8 cellular contexts compared by ENCODE assay signal in the genomic region with DNA sequence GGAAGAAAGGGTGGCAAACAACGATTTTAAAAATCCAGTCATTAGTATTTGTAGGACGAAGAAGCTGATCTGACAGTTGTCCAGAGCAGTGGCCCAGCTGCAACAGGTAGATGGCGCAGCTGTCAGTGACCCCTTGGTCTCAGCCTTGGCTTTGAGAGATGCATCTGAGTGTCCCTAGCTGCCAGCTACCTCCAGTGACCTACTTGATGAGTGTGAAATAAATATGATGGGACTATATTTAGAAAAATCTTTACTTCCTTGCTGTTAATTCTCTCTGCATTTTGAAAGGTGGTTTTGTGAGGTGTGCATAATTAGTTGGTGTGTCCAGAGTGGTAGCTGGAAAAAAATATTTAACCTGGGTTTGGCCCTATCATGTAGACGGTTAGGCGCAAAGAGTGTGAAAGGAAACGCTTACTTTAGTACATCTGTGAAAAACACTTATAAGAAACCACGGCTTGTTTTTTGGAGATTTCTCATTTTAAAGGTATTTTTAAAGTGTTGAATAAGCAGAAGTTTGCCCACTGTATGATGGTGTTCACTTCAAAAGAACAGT. TPM values are rescaled to one million over a fixed set of nuclear protein-coding genes. Genes with fewer than 3 reads are reported as not detected.
DNase-seq lines count a peak whose midpoint lies in the region; ATAC-seq and TF ChIP-seq lines count a peak whose summit lies in the region.

No MANE protein-coding gene starts in this region.

- no peaks in the 10 kb centered on the region for H3K27me3 Mint-ChIP-seq in Calu3 (ENCODE audit: unreplicated experiment)

- TF ChIP-seq CTCF in Calu3 (IDR thresholded peaks at IDR 0.05; ENCODE audit: unreplicated experiment) = peak; percentile 25

- no peaks in the 10 kb centered on the region for H3K9me3 Mint-ChIP-seq in Calu3 (ENCODE audit: low read depth, unreplicated experiment)

- intact Hi-C loops in Calu3 (cut with micrococcal nuclease; ENCODE audit: unreplicated experiment) = no loop called here

- peak overlapping the region; percentile 95 for H3K4me3 Mint-ChIP-seq in Calu3 (ENCODE audit: low read depth, unreplicated experiment)

- CTCF ChIA-PET in Calu3 (lab: Charles Lee) = interaction anchor here (0.7 to 1.3 kb wide), 4 partner anchors 12 to 461 kb away, joined by 3 to 6 read pairs (median 4); no protein-coding TSS in a partner anchor

- no TSS peak for BruUV-seq in Calu3 (replicated peaks; lab: Mats Ljungman, UMichigan)

- ATAC-seq in GM19324 (IDR thresholded peaks at IDR 0.05; ENCODE audit: low FRiP score, unreplicated experiment) (peak; percentile 79), HG03196 (IDR thresholded peaks at IDR 0.05; ENCODE audit: unreplicated experiment) (peak; percentile 80)
- peak; percentile 25 for ATAC-seq in stimulated activated naive CD8-positive, alpha-beta T cell treated with anti-CD3 and anti-CD28 coated beads, Interleukin-15, Interleukin-2, amounts not matched to agents 100 U/mL and 50 U/mL, for 24 hours

- DNase-seq in Calu3 (peak; percentile 54), OCI-M1 (lab: John Stamatoyannopoulos, UW) (peak; percentile 77), cerebellar cortex (ENCODE audit: low spot score) (peak; percentile 65), kidney glomerular epithelial cell (lab: John Stamatoyannopoulos, UW) (peak; percentile 38), activated gamma-delta T cell (lab: John Stamatoyannopoulos, UW) (no peak)
- no peak for DNase-seq in stimulated activated naive CD8-positive, alpha-beta T cell treated with anti-CD3 and anti-CD28 coated beads, Interleukin-15, Interleukin-2, amounts not matched to agents 100 U/mL and 50 U/mL, for 24 hours

- H3K4me1 Mint-ChIP-seq in Calu3 (ENCODE audit: low read depth, unreplicated experiment) = peaks cover 12% of the 10 kb centered on the region

- H3K36me3 Mint-ChIP-seq in Calu3 (ENCODE audit: insufficient read depth, unreplicated experiment) = peaks cover 20% of the 10 kb centered on the region

- peak overlapping the region; percentile 77 for H3K27ac Mint-ChIP-seq in Calu3 (ENCODE audit: unreplicated experiment)

RNA-seq across cellular contexts. Expression of gene INPP1, which starts 1.0 kb away (rescaled TPM):
- total RNA-seq in Calu3 (2022) = 23.1 and 30.1 TPM in 2 replicates

RNA-seq across cellular contexts. Expression of gene HIBCH, which starts 24.7 kb away (rescaled TPM):
- total RNA-seq in Calu3 (2022) = 35.1 and 44.6 TPM in 2 replicates

Comparison
In these comparisons a context has a peak if more than half of its experiments do, and no peak if none do; other contexts are left out.
1. DNase-seq: peak in Calu3 (single experiment), OCI-M1 (single experiment), cerebellar cortex (single experiment) and kidney glomerular epithelial cell (single experiment); none in stimulated activated naive CD8-positive, alpha-beta T cell treated with anti-CD3 and anti-CD28 coated beads, Interleukin-15, Interleukin-2, amounts not matched to agents 100 U/mL and 50 U/mL, for 24 hours (single experiment) and activated gamma-delta T cell (single experiment).
2. ATAC-seq: peak in every context shown above with its lines; median percentile 80 in HG03196; 79 in GM19324; 25 in stimulated activated naive CD8-positive, alpha-beta T cell treated with anti-CD3 and anti-CD28 coated beads, Interleukin-15, Interleukin-2, amounts not matched to agents 100 U/mL and 50 U/mL, for 24 hours.